ENCODE assay signal across 14 cellular contexts in the genomic region with DNA sequence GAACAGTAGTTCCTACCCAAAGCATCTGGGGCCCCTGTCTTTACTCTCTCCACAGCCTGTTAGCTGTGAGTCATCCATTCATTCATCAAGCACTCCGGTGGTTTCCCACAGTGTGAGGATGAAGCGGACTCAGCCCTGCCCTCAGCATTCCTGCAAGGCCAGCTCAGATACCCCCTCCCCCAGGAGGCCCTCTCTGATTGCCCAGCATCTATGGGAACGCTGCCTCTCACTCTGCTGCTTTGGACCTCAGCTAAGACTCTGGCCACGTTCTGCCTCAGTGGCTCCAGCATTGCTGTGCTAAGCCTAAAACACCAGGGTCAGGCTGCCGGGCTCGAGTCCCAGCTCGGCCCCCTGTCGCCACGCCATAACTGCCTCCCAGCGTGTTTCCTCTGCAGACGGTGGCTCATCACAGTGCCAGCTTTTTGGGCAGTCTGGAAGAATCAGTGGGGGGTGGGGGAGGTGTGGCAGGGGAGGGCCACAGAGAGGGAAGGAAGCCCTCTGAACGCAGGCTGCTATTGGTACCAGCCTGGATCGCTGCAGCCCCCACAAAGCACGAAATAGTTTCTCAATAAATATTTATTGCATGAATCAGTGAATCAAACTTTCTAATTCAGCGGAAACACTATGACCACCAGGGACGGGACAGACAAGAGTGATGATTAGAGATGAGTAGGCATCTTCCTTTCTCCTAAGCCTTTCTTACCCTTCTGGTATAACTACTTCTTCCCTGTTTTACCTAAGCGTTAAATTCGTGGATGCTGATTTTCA.
A peak's percentile ranks its signal among the peaks of the same experiment; 100 is the strongest.
DNase-seq lines count a peak whose midpoint lies in the region; ATAC-seq and TF ChIP-seq lines count a peak whose summit lies in the region.
"Had no signal": no experiment of that assay in that cellular context is flagged by ENCODE, and none has a peak within 500 bp of the region (broad histone marks: within the 10 kb centered on the region; RNA-seq: fewer than 3 reads in every experiment).

No MANE protein-coding gene starts in this region.

- ATAC-seq in mucosa of descending colon (peak; percentile 13), HG03039 (IDR thresholded peaks at IDR 0.05; ENCODE audit: unreplicated experiment) (no peak), right cardiac atrium (no peak)

- no peaks in the 10 kb centered on the region for H3K27me3 ChIP-seq in right cardiac atrium (ENCODE audit: control insufficient read depth, insufficient read depth)
- H3K27me3 ChIP-seq: uterus had no signal

- DNase-seq in Calu3 = peak; percentile 4
- DNase-seq in NCI-H69 (lab: John Stamatoyannopoulos, UW) = peak; percentile 21
- DNase-seq in choroid plexus epithelial cell (ENCODE audit: low read depth) = peak; percentile 87
- no peak for DNase-seq in mucosa of descending colon
- no peak for DNase-seq in NCI-H524 treated with DMSO at 0.1 percent for 48 hours (lab: John Stamatoyannopoulos, UW)
- DNase-seq in nucleus accumbens (lab: John Stamatoyannopoulos, UW) = no peak
- no peak for DNase-seq in right cardiac atrium
- DNase-seq: activated CD4-positive, alpha-beta T cell treated with anti-CD3 and anti-CD28 coated beads, Interleukin-2, amount 50 U/mL, for 48 hours; head of caudate nucleus; NCI-H1092 treated with DMSO at 0.1 percent for 48 hours; uterus had no signal

- H3K27me3 Mint-ChIP-seq in Calu3 (ENCODE audit: unreplicated experiment) = peaks cover 88% of the 10 kb centered on the region

- H3K4me1 ChIP-seq in mucosa of descending colon (ENCODE audit: low read depth) = no peaks in the 10 kb centered on the region
- H3K4me1 ChIP-seq in right cardiac atrium (ENCODE audit: control insufficient read depth, insufficient read depth, low read length) = no peaks in the 10 kb centered on the region
- H3K4me1 ChIP-seq: uterus had no signal

- BruUV-seq in Calu3 (replicated peaks; lab: Mats Ljungman, UMichigan) = no TSS peak

- WGBS in right cardiac atrium = 73% methylated on average over 18 of the region's 18 CpGs

- no peaks in the 10 kb centered on the region for H3K9me3 Mint-ChIP-seq in Calu3 (ENCODE audit: low read depth, unreplicated experiment)

- H3K9me3 ChIP-seq in mucosa of descending colon = no peaks in the 10 kb centered on the region
- no peaks in the 10 kb centered on the region for H3K9me3 ChIP-seq in right cardiac atrium (ENCODE audit: control insufficient read depth, low read length)
- H3K9me3 ChIP-seq: uterus had no signal

- TF ChIP-seq CTCF in Calu3 (IDR thresholded peaks at IDR 0.05; ENCODE audit: unreplicated experiment) (no peak), choroid plexus epithelial cell (conservative IDR thresholded peaks at IDR 0.05; ENCODE audit: low read depth, low read length) (no peak), mucosa of descending colon (IDR thresholded peaks at IDR 0.05) (no peak)

- H3K4me3 ChIP-seq in choroid plexus epithelial cell (ENCODE audit: low read depth, low read length) (no peak overlapping the region), mucosa of descending colon (no peak overlapping the region), right cardiac atrium (ENCODE audit: low read length) (no peak overlapping the region)
- H3K4me3 ChIP-seq: uterus had no signal

- H3K4me1 Mint-ChIP-seq in Calu3 (ENCODE audit: low read depth, unreplicated experiment) = no peaks in the 10 kb centered on the region

- no peak overlapping the region for H3K27ac Mint-ChIP-seq in Calu3 (ENCODE audit: unreplicated experiment)
- H3K27ac Mint-ChIP-seq: nephron had no signal

- intact Hi-C loops in Calu3 (cut with micrococcal nuclease; ENCODE audit: unreplicated experiment) = no loop called here
- intact Hi-C loops in mucosa of descending colon (cut with DNase I, micrococcal nuclease) = no loop called here
- intact Hi-C loops in right cardiac atrium (cut with DNase I) = no loop called here

- H3K27ac ChIP-seq in right cardiac atrium (ENCODE audit: low read length) = no peak overlapping the region
- H3K27ac ChIP-seq: uterus had no signal

- no peaks in the 10 kb centered on the region for H3K36me3 ChIP-seq in mucosa of descending colon (ENCODE audit: low read depth)
- H3K36me3 ChIP-seq: uterus had no signal

- CTCF ChIA-PET in Calu3 (lab: Charles Lee) = no interaction called here

- H3K4me3 Mint-ChIP-seq in Calu3 (ENCODE audit: low read depth, unreplicated experiment) = no peak overlapping the region
- H3K4me3 Mint-ChIP-seq: brain, nephron had no signal

- H3K36me3 Mint-ChIP-seq in Calu3 (ENCODE audit: insufficient read depth, unreplicated experiment) = no peaks in the 10 kb centered on the region

Comparison
In these comparisons a context has a peak if more than half of its experiments do, and no peak if none do; other contexts are left out.
1. DNase-seq: peak in Calu3 (single experiment), NCI-H69 (single experiment) and choroid plexus epithelial cell (single experiment); none in mucosa of descending colon (0 of 3), NCI-H524 treated with DMSO at 0.1 percent for 48 hours (single experiment), nucleus accumbens (0 of 56) and right cardiac atrium (0 of 3).